ENCODE assay signal across 18 cellular contexts in genomic region chr1:226965581-226966440, GRCh38. TPM values are rescaled to one million over a fixed set of nuclear protein-coding genes. Genes with fewer than 3 reads are reported as not detected.
DNase-seq lines count a peak whose midpoint lies in the region; ATAC-seq and TF ChIP-seq lines count a peak whose summit lies in the region.
"Had no signal": no experiment of that assay in that cellular context is flagged by ENCODE, and none has a peak within 500 bp of the region (broad histone marks: within the 10 kb centered on the region; RNA-seq: fewer than 3 reads in every experiment).

No MANE protein-coding gene starts in this region.

- no peaks in the 10 kb centered on the region for H3K27me3 Mint-ChIP-seq in natural killer cell treated with Interleukin-12 subunit alpha and Interleukin-12 subunit beta and Interleukin-15 and Interleukin-18, amount 100 ng/mL, for 72 hours
- no peaks in the 10 kb centered on the region for H3K27me3 Mint-ChIP-seq in natural killer cell (ENCODE audit: low read depth in 2 of 2)
- H3K27me3 Mint-ChIP-seq in stimulated activated naive CD8-positive, alpha-beta T cell treated with anti-CD3 and anti-CD28 coated beads, Interleukin-15, amount 100 ng/mL, for 72 hours = no peaks in the 10 kb centered on the region

- TF ChIP-seq CTCF in natural killer cell (IDR thresholded peaks at IDR 0.05) = no peak
- no peak for TF ChIP-seq CTCF in osteoblast (IDR thresholded peaks at IDR 0.05; ENCODE audit: extremely low read depth, low read depth, low read length)

- no peak overlapping the region for H3K27ac ChIP-seq in osteoblast (ENCODE audit: low read depth, low read length)
- H3K27ac ChIP-seq: 22Rv1 had no signal

- H3K9me3 Mint-ChIP-seq in natural killer cell treated with Interleukin-12 subunit alpha and Interleukin-12 subunit beta and Interleukin-15 and Interleukin-18, amount 100 ng/mL, for 72 hours = no peaks in the 10 kb centered on the region
- no peaks in the 10 kb centered on the region for H3K9me3 Mint-ChIP-seq in natural killer cell
- H3K9me3 Mint-ChIP-seq in stimulated activated naive CD8-positive, alpha-beta T cell treated with anti-CD3 and anti-CD28 coated beads, Interleukin-15, amount 100 ng/mL, for 72 hours = no peaks in the 10 kb centered on the region

- intact Hi-C loops in natural killer cell (cut with micrococcal nuclease) = no loop called here

- no peak for ATAC-seq in natural killer cell treated with Interleukin-12 subunit alpha and Interleukin-12 subunit beta and Interleukin-15 and Interleukin-18, amount 100 ng/mL, for 72 hours
- ATAC-seq in natural killer cell = no peak
- no peak for ATAC-seq in stimulated activated naive CD8-positive, alpha-beta T cell treated with anti-CD3 and anti-CD28 coated beads, Interleukin-15, amount 100 ng/mL, for 72 hours
- no peak for ATAC-seq in GM19463 (IDR thresholded peaks at IDR 0.05; ENCODE audit: unreplicated experiment)
- ATAC-seq in GM18505 (IDR thresholded peaks at IDR 0.05; ENCODE audit: unreplicated experiment) = no peak
- ATAC-seq: PC-3 had no signal

- H3K4me1 Mint-ChIP-seq in natural killer cell treated with Interleukin-12 subunit alpha and Interleukin-12 subunit beta and Interleukin-15 and Interleukin-18, amount 100 ng/mL, for 72 hours (ENCODE audit: low read depth in 2 of 2) = peaks cover 0 to 4% of the 10 kb centered on the region in 2 donors
- peaks cover 7 to 9% of the 10 kb centered on the region in 2 donors for H3K4me1 Mint-ChIP-seq in natural killer cell
- H3K4me1 Mint-ChIP-seq in stimulated activated naive CD8-positive, alpha-beta T cell treated with anti-CD3 and anti-CD28 coated beads, Interleukin-15, amount 100 ng/mL, for 72 hours = peaks cover 27% of the 10 kb centered on the region

- H3K27ac Mint-ChIP-seq in natural killer cell treated with Interleukin-12 subunit alpha and Interleukin-12 subunit beta and Interleukin-15 and Interleukin-18, amount 100 ng/mL, for 72 hours = no peak overlapping the region
- H3K27ac Mint-ChIP-seq in natural killer cell = no peak overlapping the region
- H3K27ac Mint-ChIP-seq in stimulated activated naive CD8-positive, alpha-beta T cell treated with anti-CD3 and anti-CD28 coated beads, Interleukin-15, amount 100 ng/mL, for 72 hours = peak overlapping the region in 1 of 2 donors; percentile 46

- no peak overlapping the region for H2AFZ ChIP-seq in osteoblast (ENCODE audit: low read length)

- H3K36me3 ChIP-seq in osteoblast (ENCODE audit: insufficient read depth, low read length) = no peaks in the 10 kb centered on the region

- TF ChIP-seq POLR2A in GM18505 (IDR thresholded peaks at IDR 0.05; ENCODE audit: borderline replicate concordance, extremely low read depth, insufficient read depth, insufficient read length) = no peak

- H3K9me3 ChIP-seq in osteoblast (ENCODE audit: low read depth, low read length) = no peaks in the 10 kb centered on the region
- H3K9me3 ChIP-seq: Caco-2 had no signal

- no peaks in the 10 kb centered on the region for H3K36me3 Mint-ChIP-seq in natural killer cell treated with Interleukin-12 subunit alpha and Interleukin-12 subunit beta and Interleukin-15 and Interleukin-18, amount 100 ng/mL, for 72 hours
- H3K36me3 Mint-ChIP-seq in natural killer cell = no peaks in the 10 kb centered on the region

- H3K27me3 ChIP-seq in osteoblast (ENCODE audit: insufficient read depth, low read length) = no peaks in the 10 kb centered on the region

- no peaks in the 10 kb centered on the region for H3K79me2 ChIP-seq in osteoblast (ENCODE audit: insufficient read depth, low read length)

- H3K4me1 ChIP-seq in osteoblast (ENCODE audit: insufficient read depth, low read length) = no peaks in the 10 kb centered on the region
- H3K4me1 ChIP-seq: Caco-2 had no signal

- H3K4me2 ChIP-seq in osteoblast (ENCODE audit: insufficient read depth, low read length) = no peak overlapping the region

- DNase-seq in NCI-H1436 (lab: John Stamatoyannopoulos, UW) (peak; percentile 11), NCI-H1436 treated with DMSO at 0.1 percent for 48 hours (lab: John Stamatoyannopoulos, UW) (no peak), natural killer cell (no peak), osteoblast (ENCODE audit: insufficient read length, low spot score, missing footprints) (peak; percentile 31)
- DNase-seq in natural killer cell treated with Interleukin-12 subunit alpha and Interleukin-12 subunit beta and Interleukin-15 and Interleukin-18, amount 100 ng/mL, for 72 hours (ENCODE audit: low spot score) = peak; percentile 10
- no peak for DNase-seq in stimulated activated naive CD8-positive, alpha-beta T cell treated with anti-CD3 and anti-CD28 coated beads, Interleukin-15, amount 100 ng/mL, for 72 hours
- DNase-seq: Caco-2, HCEC 1CT, MV-4-11, NCI-H1417 treated with DMSO at 0.1 percent for 48 hours, NCI-H2171, NCI-H446 treated with DMSO at 0.1 percent for 48 hours, NCI-H748 treated with DMSO at 0.1 percent for 48 hours, PC-3 had no signal

- no peaks in the 10 kb centered on the region for H4K20me1 ChIP-seq in osteoblast (ENCODE audit: insufficient read depth, low read length)

- no peak overlapping the region for H3K4me3 ChIP-seq in osteoblast (ENCODE audit: insufficient read depth, low read length)
- H3K4me3 ChIP-seq: GM12878 had no signal

- no peak overlapping the region for H3K4me3 Mint-ChIP-seq in natural killer cell treated with Interleukin-12 subunit alpha and Interleukin-12 subunit beta and Interleukin-15 and Interleukin-18, amount 100 ng/mL, for 72 hours
- no peak overlapping the region for H3K4me3 Mint-ChIP-seq in natural killer cell
- H3K4me3 Mint-ChIP-seq in stimulated activated naive CD8-positive, alpha-beta T cell treated with anti-CD3 and anti-CD28 coated beads, Interleukin-15, amount 100 ng/mL, for 72 hours = no peak overlapping the region

RNA-seq across cellular contexts. Expression of gene COQ8A, which starts 25.7 kb away (rescaled TPM):
- 10 to 100 TPM; 12.3 to 28.4 TPM for total RNA-seq in natural killer cell treated with Interleukin-12 subunit alpha and Interleukin-12 subunit beta and Interleukin-15 and Interleukin-18, amount 100 ng/mL, for 72 hours
- total RNA-seq in natural killer cell = 10 to 100 TPM; 42.9 to 59.7 (median 56.2) TPM
- total RNA-seq in osteoblast = 14.1 and 16.2 TPM in 2 replicates

Comparison
In these comparisons a context has a peak if more than half of its experiments do, and no peak if none do; other contexts are left out.
1. DNase-seq: peak in NCI-H1436 (single experiment), natural killer cell treated with Interleukin-12 subunit alpha and Interleukin-12 subunit beta and Interleukin-15 and Interleukin-18, amount 100 ng/mL, for 72 hours (single experiment) and osteoblast (single experiment); none in NCI-H1436 treated with DMSO at 0.1 percent for 48 hours (single experiment), natural killer cell (single experiment) and stimulated activated naive CD8-positive, alpha-beta T cell treated with anti-CD3 and anti-CD28 coated beads, Interleukin-15, amount 100 ng/mL, for 72 hours (0 of 2).